8 cellular contexts compared by ENCODE assay signal in genomic region chr7:73719806-73720169, GRCh38. TPM values are rescaled to one million over a fixed set of nuclear protein-coding genes. Genes with fewer than 3 reads are reported as not detected.
A peak's percentile ranks its signal among the peaks of the same experiment; 100 is the strongest.
DNase-seq lines count a peak whose midpoint lies in the region; ATAC-seq and TF ChIP-seq lines count a peak whose summit lies in the region.

No MANE protein-coding gene starts in this region.

- peaks cover 39% of the 10 kb centered on the region for H3K79me2 ChIP-seq in ACC112 (ENCODE audit: control insufficient read depth, insufficient read depth, low read length, unreplicated experiment)

- H3K27me3 ChIP-seq in ACC112 (ENCODE audit: insufficient read depth, low read length) (no peaks in the 10 kb centered on the region), ascending aorta (no peaks in the 10 kb centered on the region)

- no peak for TF ChIP-seq CTCF in ascending aorta (IDR thresholded peaks at IDR 0.05)

- peaks cover 43% of the 10 kb centered on the region for H3K4me1 ChIP-seq in ACC112 (ENCODE audit: control insufficient read depth, insufficient read depth, low read length, unreplicated experiment)
- peaks cover 20 to 43% of the 10 kb centered on the region in 2 donors for H3K4me1 ChIP-seq in ascending aorta
- peaks cover 27% of the 10 kb centered on the region for H3K4me1 ChIP-seq in mesodermal cell (ENCODE audit: control insufficient read depth, insufficient read depth, low read length, poor library complexity, severe bottlenecking)

- ATAC-seq in HG02588 (IDR thresholded peaks at IDR 0.05; ENCODE audit: unreplicated experiment), result peak; percentile 4
- ATAC-seq in HG03469 (IDR thresholded peaks at IDR 0.05; ENCODE audit: unreplicated experiment), result no peak

- H3K27ac ChIP-seq in ACC112 (ENCODE audit: low read depth, low read length) (no peak overlapping the region), ascending aorta (peak overlapping the region in 1 of 2 donors; percentile 56), mesodermal cell (ENCODE audit: low read depth, low read length, severe bottlenecking) (no peak overlapping the region)

- intact Hi-C loops in ascending aorta (cut with DNase I), result loop anchor here (2.0 kb wide), 2 partner anchors 37 to 51 kb away; partner anchors contain the start of genes BUD23 and DNAJC30

- H3K9me3 ChIP-seq in ascending aorta, result no peaks in the 10 kb centered on the region
- H3K9me3 ChIP-seq in mesodermal cell (ENCODE audit: control insufficient read depth, low read length), result no peaks in the 10 kb centered on the region

- H2AFZ ChIP-seq in ACC112 (ENCODE audit: low read length, unreplicated experiment), result no peak overlapping the region

- peak overlapping the region; percentile 66 for H3K4me3 ChIP-seq in ACC112 (ENCODE audit: low read depth, low read length)
- H3K4me3 ChIP-seq in ascending aorta, result peak overlapping the region; percentile 93 to 97
- peak overlapping the region; percentile 23 for H3K4me3 ChIP-seq in mesodermal cell (ENCODE audit: extremely low read depth, insufficient read depth, low read length, poor library complexity, severe bottlenecking)

- WGBS in mesodermal cell (ENCODE audit: insufficient coverage in 2 of 2), 2 experiments, result 19% methylated on average over 12 to 15 of the region's 16 CpGs

- DNase-seq in ascending aorta (ENCODE audit: low spot score in 2 of 2), result no peak
- DNase-seq in NCI-H2227 (lab: John Stamatoyannopoulos, UW; ENCODE audit: unreplicated experiment), result no peak
- no peak for DNase-seq in NCI-H1436 treated with DMSO at 0.1 percent for 48 hours (lab: John Stamatoyannopoulos, UW)
- no peak for DNase-seq in HCEC 1CT

- no peaks in the 10 kb centered on the region; the same call in 1 of the 2 replicates for H3K36me3 ChIP-seq in ACC112 (ENCODE audit: insufficient read depth, low read length)
- no peaks in the 10 kb centered on the region for H3K36me3 ChIP-seq in ascending aorta
- H3K36me3 ChIP-seq in mesodermal cell (ENCODE audit: control insufficient read depth, insufficient read depth, low read length), result no peaks in the 10 kb centered on the region

RNA-seq across cellular contexts. Expression of gene STX1A, which starts 0.3 kb away (rescaled TPM):
- total RNA-seq in ascending aorta, result 13.1 TPM
- polyA plus RNA-seq in mesodermal cell (2013, experiment 1 of 2), result 15.4 TPM
- polyA plus RNA-seq in mesodermal cell (2013, experiment 2 of 2), result 10.1 TPM

RNA-seq across cellular contexts. Expression of gene ABHD11, which starts 18.8 kb away (rescaled TPM):
- 55.7 TPM for total RNA-seq in ascending aorta
- 9.3 TPM for polyA plus RNA-seq in mesodermal cell (2013, experiment 1 of 2)
- 9.1 TPM for polyA plus RNA-seq in mesodermal cell (2013, experiment 2 of 2)

RNA-seq across cellular contexts. Expression of gene BUD23, which starts 36.4 kb away (rescaled TPM):
- 5.6 TPM for total RNA-seq in ascending aorta
- 67.4 TPM for polyA plus RNA-seq in mesodermal cell (2013, experiment 1 of 2)
- polyA plus RNA-seq in mesodermal cell (2013, experiment 2 of 2), result 62.9 TPM

RNA-seq across cellular contexts. Expression of gene DNAJC30, which starts 36.5 kb away (rescaled TPM):
- total RNA-seq in ascending aorta, result 16.0 TPM
- 3.3 TPM for polyA plus RNA-seq in mesodermal cell (2013, experiment 1 of 2)
- polyA plus RNA-seq in mesodermal cell (2013, experiment 2 of 2), result 3.6 TPM

RNA-seq across cellular contexts. Expression of gene CLDN3, which starts 50.3 kb away (rescaled TPM):
- total RNA-seq in ascending aorta, result not detected
- not detected for polyA plus RNA-seq in mesodermal cell (2013, experiment 1 of 2)
- not detected for polyA plus RNA-seq in mesodermal cell (2013, experiment 2 of 2)

Comparison
In these comparisons a context has a peak if more than half of its experiments do, and no peak if none do; other contexts are left out.
1. H3K4me3 ChIP-seq: peak in every context shown above with its lines; median percentile 95 in ascending aorta; 66 in ACC112; 23 in mesodermal cell.